ENCODE assay signal across 1 cellular context in genomic region chr1:12450090-12450764, GRCh38.
TF ChIP-seq lines count a peak whose summit lies in the region.

No MANE protein-coding gene starts in this region.

TF ChIP-seq in K562, 482 proteins besides CTCF, POLR2A, EP300 and RAD21 (continued from another document):
- TF ChIP-seq AFF4 (CRISPR knock-in tag; IDR thresholded peaks at IDR 0.05) (no peak), SRSF3 (IDR thresholded peaks at IDR 0.05; ENCODE audit: insufficient read depth, low read length) (no peak), CREB1 (IDR thresholded peaks at IDR 0.05) (no peak), CREB1 (CRISPR knock-in tag; IDR thresholded peaks at IDR 0.05) (no peak), CHD4 (IDR thresholded peaks at IDR 0.05; ENCODE audit: insufficient read depth, insufficient replicate concordance, low read depth, low read length, poor library complexity, severe bottlenecking) (no peak), ZNF668 (CRISPR knock-in tag; IDR thresholded peaks at IDR 0.05) (peak; percentile 31; the same call in 1 of the 2 replicates), DMBX1 (CRISPR knock-in tag; IDR thresholded peaks at IDR 0.05; ENCODE audit: borderline replicate concordance) (no peak), ZBTB34 (CRISPR knock-in tag; IDR thresholded peaks at IDR 0.05) (no peak), MEIS2 (IDR thresholded peaks at IDR 0.05; ENCODE audit: partially characterized antibody) (no peak), MCM7 (IDR thresholded peaks at IDR 0.05) (no peak), ZBTB33 (CRISPR knock-in tag; IDR thresholded peaks at IDR 0.05) (no peak), ZKSCAN8 (CRISPR knock-in tag; IDR thresholded peaks at IDR 0.05) (no peak), CUX1 (CRISPR knock-in tag; IDR thresholded peaks at IDR 0.05) (0 out of 2 replicates have a peak, but pooled peaks have one; percentile 23), ARHGAP35 (IDR thresholded peaks at IDR 0.05; ENCODE audit: partially characterized antibody) (no peak), MYC (IDR thresholded peaks at IDR 0.05; ENCODE audit: low read depth, low read length) (no peak), MYC (CRISPR knock-in tag; IDR thresholded peaks at IDR 0.05; ENCODE audit: borderline replicate concordance, low read depth) (peak; percentile 83; the same call in 1 of the 2 replicates)
